Comparison of ENCODE assay signal across 12 cellular contexts in genomic region chr16:55832788-55833583, GRCh38. TPM values are rescaled to one million over a fixed set of nuclear protein-coding genes. Genes with fewer than 3 reads are reported as not detected.
DNase-seq lines count a peak whose midpoint lies in the region; ATAC-seq and TF ChIP-seq lines count a peak whose summit lies in the region.
"Had no signal": no experiment of that assay in that cellular context is flagged by ENCODE, and none has a peak within 500 bp of the region (broad histone marks: within the 10 kb centered on the region; RNA-seq: fewer than 3 reads in every experiment).

Gene CES1 (minus strand): TSS chr16:55833096. CDS start chr16:55833055, 41 bp downstream.

- H3K4me1 ChIP-seq in left ventricle myocardium inferior (peaks cover 17% of the 10 kb centered on the region), neuronal stem cell (ENCODE audit: control insufficient read depth in 2 of 2, insufficient read depth in 1 of 2, low read depth in 1 of 2, low read length in 2 of 2) (peaks cover 0 to 4% of the 10 kb centered on the region in 2 donors), aorta (ENCODE audit: control insufficient read depth in 1 of 2, insufficient read depth in 2 of 2, low read length in 2 of 2) (no peaks in the 10 kb centered on the region)
- H3K4me1 ChIP-seq in effector memory CD4-positive, alpha-beta T cell (ENCODE audit: control insufficient read depth, insufficient read depth, low read length, poor library complexity, severe bottlenecking) = no peaks in the 10 kb centered on the region

- no peak within 1 kb of the TSS for H3K9ac ChIP-seq in neuronal stem cell (ENCODE audit: low read depth, low read length, poor library complexity)

- no peak within 1 kb of the TSS for H4K8ac ChIP-seq in neuronal stem cell (ENCODE audit: low read depth, low read length)

- no peak within 1 kb of the TSS for H2BK15ac ChIP-seq in neuronal stem cell (ENCODE audit: low read length)

- no peaks in the 10 kb centered on the region for H3K9me3 ChIP-seq in left ventricle myocardium inferior (replicated peaks)
- H3K9me3 ChIP-seq in neuronal stem cell (replicated peaks in 1 of 2; ENCODE audit: control insufficient read depth in 2 of 2, insufficient read depth in 1 of 2, low read depth in 1 of 2, low read length in 2 of 2) = no peaks in the 10 kb centered on the region
- H3K9me3 ChIP-seq in aorta (ENCODE audit: control insufficient read depth, low read length) = no peaks in the 10 kb centered on the region
- H3K9me3 ChIP-seq in effector memory CD4-positive, alpha-beta T cell (ENCODE audit: control insufficient read depth, low read length) = no peaks in the 10 kb centered on the region

- DNase-seq in Right ventricle myocardium inferior (ENCODE audit: missing footprints) (peak; percentile 92), cardiac septum (ENCODE audit: low spot score) (no peak), left ventricle myocardium inferior (peak; percentile 89), neuronal stem cell (ENCODE audit: low spot score) (peak; percentile 15), aorta (peak; percentile 78 to 87)
- DNase-seq in activated T-cell treated with anti-CD3 and anti-CD28 coated beads, Interleukin-2, amount 50 U/mL, for 1 hour = no peak
- no peak for DNase-seq in effector memory CD4-positive, alpha-beta T cell
- DNase-seq: DND-41, nucleus accumbens had no signal

- H3K36me3 ChIP-seq in left ventricle myocardium inferior (no peaks in the 10 kb centered on the region), neuronal stem cell (replicated peaks in 1 of 2; ENCODE audit: control insufficient read depth in 2 of 2, insufficient read depth in 2 of 2, low read length in 2 of 2) (no peaks in the 10 kb centered on the region), aorta (ENCODE audit: control insufficient read depth in 1 of 2, insufficient read depth in 2 of 2, low read length in 1 of 2) (no peaks in the 10 kb centered on the region)
- H3K36me3 ChIP-seq in effector memory CD4-positive, alpha-beta T cell (ENCODE audit: control insufficient read depth, insufficient read depth, low read length) = no peaks in the 10 kb centered on the region

- H3K4me2 ChIP-seq in neuronal stem cell (ENCODE audit: insufficient read depth, low read length, poor library complexity, severe bottlenecking) = peak within 1 kb of the TSS; percentile 22

- H2AK5ac ChIP-seq in neuronal stem cell (ENCODE audit: low read depth, low read length) = peak within 1 kb of the TSS; percentile 11

- peak within 1 kb of the TSS; percentile 57 for H3K4me3 ChIP-seq in left ventricle myocardium inferior
- peak within 1 kb of the TSS in 1 of 2 donors; percentile 2 for H3K4me3 ChIP-seq in neuronal stem cell (ENCODE audit: low read length in 2 of 2)
- H3K4me3 ChIP-seq in aorta (ENCODE audit: low read length in 2 of 2) = no peak within 1 kb of the TSS
- no peak within 1 kb of the TSS for H3K4me3 ChIP-seq in effector memory CD4-positive, alpha-beta T cell (ENCODE audit: insufficient read depth, low read depth, low read length, poor library complexity, severe bottlenecking)

- WGBS in neuronal stem cell (ENCODE audit: extremely low coverage in 2 of 2, insufficient read length in 2 of 2, insufficient replicate concordance in 1 of 2), 2 donors = no CpG with 5 or more reads among the region's 27 CpGs
- 50 to 58% methylated on average over 27 of the region's 27 CpGs for WGBS in aorta, 2 donors

- H3K79me1 ChIP-seq in neuronal stem cell (ENCODE audit: low read depth, low read length) = no peaks in the 10 kb centered on the region

- ATAC-seq in Right ventricle myocardium inferior (peak; percentile 91), aorta (ENCODE audit: low FRiP score) (peak; percentile 84), GM18520 (IDR thresholded peaks at IDR 0.05; ENCODE audit: unreplicated experiment) (no peak)

- H3K27me3 ChIP-seq in left ventricle myocardium inferior (ENCODE audit: low read depth) (no peaks in the 10 kb centered on the region), neuronal stem cell (ENCODE audit: control insufficient read depth in 3 of 3, insufficient read depth in 3 of 3, low read depth in 1 of 3, low read length in 3 of 3) (no peaks in the 10 kb centered on the region), aorta (ENCODE audit: control insufficient read depth in 1 of 2, insufficient read depth in 2 of 2, low read length in 1 of 2) (no peaks in the 10 kb centered on the region)
- H3K27me3 ChIP-seq in effector memory CD4-positive, alpha-beta T cell (replicated peaks; ENCODE audit: control insufficient read depth, insufficient read depth, low read length, poor library complexity, severe bottlenecking) = no peaks in the 10 kb centered on the region

- H3K27ac ChIP-seq in left ventricle myocardium inferior (replicated peaks) = peak within 1 kb of the TSS; percentile 64
- no peak within 1 kb of the TSS for H3K27ac ChIP-seq in neuronal stem cell (replicated peaks; ENCODE audit: low read length)
- no peak within 1 kb of the TSS for H3K27ac ChIP-seq in aorta (ENCODE audit: low read depth in 1 of 2, low read length in 2 of 2)
- H3K27ac ChIP-seq in effector memory CD4-positive, alpha-beta T cell (ENCODE audit: insufficient read depth, low read length, poor library complexity, severe bottlenecking) = no peak within 1 kb of the TSS
- H3K27ac ChIP-seq: VCaP had no signal

- intact Hi-C loops in Right ventricle myocardium inferior (cut with DNase I) = loop anchor here (2.0 kb wide), 1 partner anchor 72 kb away; no protein-coding TSS in a partner anchor
- intact Hi-C loops in cardiac septum (cut with DNase I) = no loop called here
- intact Hi-C loops in left ventricle myocardium inferior (cut with micrococcal nuclease) = no loop called here
- intact Hi-C loops in aorta (cut with DNase I) = no loop called here

- H3K23ac ChIP-seq in neuronal stem cell (ENCODE audit: low read depth, low read length, poor library complexity) = no peak within 1 kb of the TSS

- H3K4ac ChIP-seq in neuronal stem cell (ENCODE audit: low read length) = no peak within 1 kb of the TSS

- no peak within 1 kb of the TSS for H2BK12ac ChIP-seq in neuronal stem cell (ENCODE audit: low read length)

- no peak within 1 kb of the TSS for H2BK5ac ChIP-seq in neuronal stem cell (ENCODE audit: low read length)

- H2AFZ ChIP-seq in neuronal stem cell (ENCODE audit: low read length) = no peak within 1 kb of the TSS

- H3K18ac ChIP-seq in neuronal stem cell (ENCODE audit: low read length) = peak within 1 kb of the TSS; percentile 80

- peak within 1 kb of the TSS; percentile 67 for H3K14ac ChIP-seq in neuronal stem cell (ENCODE audit: low read length)

- TF ChIP-seq CTCF in left ventricle myocardium inferior (IDR thresholded peaks at IDR 0.05; ENCODE audit: borderline replicate concordance) = no peak

- no peak within 1 kb of the TSS for H2BK120ac ChIP-seq in neuronal stem cell (ENCODE audit: low read depth, low read length)

- no peak within 1 kb of the TSS for H4K91ac ChIP-seq in neuronal stem cell (ENCODE audit: low read depth, low read length, poor library complexity)

RNA-seq across cellular contexts. Expression of gene CES1, which starts in this region (rescaled TPM):
- total RNA-seq in Right ventricle myocardium inferior (52.2 TPM), cardiac septum (9.9 TPM), left ventricle myocardium inferior (29.1 TPM), aorta (10 to 100 TPM; 37.3 to 92.8 TPM)
- 0.14 TPM for polyA plus RNA-seq in neuronal stem cell (2013, experiment 1 of 2)
- 0.18 TPM for polyA plus RNA-seq in neuronal stem cell (2013, experiment 2 of 2)
- polyA plus RNA-seq in aorta = 100 to 1,000 TPM in 1 of 2 donors, 10 to 100 TPM in 1; 35.2 to 151 TPM
- total RNA-seq: activated T-helper 1 cell treated with anti-CD3 and anti-CD28 coated beads, Interleukin-12 subunit alpha, Interleukin-12 subunit beta, Interleukin-2, Interleukin-4 antibody, amounts not matched to agents 30 ng/mL and 10 ng/mL and 1 ng/mL, durations not matched to agents 14 hours and 24 hours and 36 hours had no signal

Comparison
In these comparisons a context has a peak if more than half of its experiments do, and no peak if none do; other contexts are left out.
1. DNase-seq: peak in Right ventricle myocardium inferior (single experiment), left ventricle myocardium inferior (single experiment), neuronal stem cell (single experiment) and aorta (2 of 2); none in cardiac septum (single experiment), activated T-cell treated with anti-CD3 and anti-CD28 coated beads, Interleukin-2, amount 50 U/mL, for 1 hour (single experiment) and effector memory CD4-positive, alpha-beta T cell (0 of 3).